Comparison of ENCODE assay signal across 13 cellular contexts in the genomic region with DNA sequence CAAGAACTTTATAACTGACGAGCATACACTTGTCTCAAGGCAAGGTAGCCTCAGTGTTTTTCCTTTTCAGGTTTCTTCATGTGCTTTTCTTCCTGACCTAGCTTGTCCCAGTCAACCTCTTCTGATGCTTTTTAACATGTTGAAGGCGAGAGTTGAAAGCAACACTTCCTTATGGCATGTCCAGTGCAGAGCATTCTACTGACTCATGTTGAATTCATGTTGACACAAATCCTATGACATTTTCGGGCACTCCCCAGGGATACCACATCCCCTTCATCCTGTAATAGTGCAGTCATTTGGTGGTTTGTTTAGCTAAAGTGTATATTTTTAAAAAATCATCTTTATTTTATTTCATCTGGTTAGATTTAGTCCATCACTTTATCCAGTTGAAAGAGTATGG.
A peak's percentile ranks its signal among the peaks of the same experiment; 100 is the strongest.
DNase-seq lines count a peak whose midpoint lies in the region; ATAC-seq and TF ChIP-seq lines count a peak whose summit lies in the region.
"Had no signal": no experiment of that assay in that cellular context is flagged by ENCODE, and none has a peak within 500 bp of the region (broad histone marks: within the 10 kb centered on the region; RNA-seq: fewer than 3 reads in every experiment).

No MANE protein-coding gene starts in this region.

- 49% methylated on average over 3 of the region's 3 CpGs for WGBS in smooth muscle cell (ENCODE audit: low lambda C conversion rate)

- H3F3A ChIP-seq in smooth muscle cell (ENCODE audit: low read depth) = peaks cover 3% of the 10 kb centered on the region

- no peaks in the 10 kb centered on the region for H3K9me3 ChIP-seq in fibroblast of lung (ENCODE audit: control insufficient read depth, insufficient read depth, low read depth, low read length)
- H3K9me3 ChIP-seq in smooth muscle cell (replicated peaks; ENCODE audit: low read depth) = no peaks in the 10 kb centered on the region
- H3K9me3 ChIP-seq: lower lobe of right lung had no signal

- H3K27me3 ChIP-seq in fibroblast of lung (ENCODE audit: control insufficient read depth, insufficient read depth, low read length) = no peaks in the 10 kb centered on the region
- H3K27me3 ChIP-seq in smooth muscle cell (ENCODE audit: low read depth) = no peaks in the 10 kb centered on the region

- H3K36me3 ChIP-seq in fibroblast of lung (ENCODE audit: control insufficient read depth, insufficient read depth, low read length) = no peaks in the 10 kb centered on the region
- H3K36me3 ChIP-seq in smooth muscle cell (ENCODE audit: low read depth) = no peaks in the 10 kb centered on the region
- H3K36me3 ChIP-seq: lower lobe of right lung had no signal

- peak overlapping the region; percentile 54 for H2AFZ ChIP-seq in fibroblast of lung (ENCODE audit: low read length)
- H2AFZ ChIP-seq in smooth muscle cell (ENCODE audit: low read depth) = peak overlapping the region; percentile 8

- TF ChIP-seq CTCF in fibroblast of lung (conservative IDR thresholded peaks at IDR 0.05 in 1 of 2, IDR thresholded peaks at IDR 0.05 in 1 of 2; ENCODE audit: low read depth in 1 of 2, low read length in 2 of 2) (no peak), smooth muscle cell (IDR thresholded peaks at IDR 0.05; ENCODE audit: borderline replicate concordance, insufficient read depth, poor library complexity, severe bottlenecking) (no peak)

- peak; percentile 2 for DNase-seq in DMS53 (lab: John Stamatoyannopoulos, UW)
- no peak for DNase-seq in DMS53 treated with DMSO at 0.1 percent for 48 hours (lab: John Stamatoyannopoulos, UW; ENCODE audit: unreplicated experiment)
- DNase-seq in RPMI7951 (ENCODE audit: low read depth) = peak; percentile 74
- peak; percentile 67 to 91 for DNase-seq in fibroblast of lung (ENCODE audit: low read depth in 2 of 2)
- DNase-seq in smooth muscle cell (lab: John Stamatoyannopoulos, UW; ENCODE audit: unreplicated experiment) = no peak
- DNase-seq in NCI-H1694 treated with DMSO at 0.1 percent for 48 hours (lab: John Stamatoyannopoulos, UW) = no peak
- no peak for DNase-seq in Right ventricle myocardium superior
- DNase-seq: activated CD8-positive, alpha-beta T cell treated with anti-CD3 and anti-CD28 coated beads, Interleukin-2, amount 10 ng/mL, durations not matched to agents 7 days and 5 days; lower lobe of right lung; NCI-H187 treated with DMSO at 0.1 percent for 48 hours had no signal

- H3K9ac ChIP-seq in fibroblast of lung (ENCODE audit: insufficient read depth, low read length) = no peak overlapping the region
- peak overlapping the region; percentile 14 for H3K9ac ChIP-seq in smooth muscle cell (ENCODE audit: low read depth)
- H3K9ac ChIP-seq: KMS-11 had no signal

- intact Hi-C loops in Right ventricle myocardium superior (cut with DNase I) = no loop called here

- H3K27ac ChIP-seq in fibroblast of lung (ENCODE audit: insufficient read depth, low read length) (peak overlapping the region; percentile 78), smooth muscle cell (ENCODE audit: low read depth) (peak overlapping the region; percentile 84)
- H3K27ac ChIP-seq: 22Rv1, KMS-11, lower lobe of right lung had no signal

- H3K4me3 ChIP-seq in fibroblast of lung (replicated peaks in 1 of 4; ENCODE audit: control extremely low read depth in 1 of 4, insufficient read depth in 1 of 4, low read depth in 3 of 4, low read length in 4 of 4) = no peak overlapping the region
- no peak overlapping the region for H3K4me3 ChIP-seq in smooth muscle cell
- H3K4me3 ChIP-seq: lower lobe of right lung had no signal

- H4K20me1 ChIP-seq in fibroblast of lung (ENCODE audit: control insufficient read depth, extremely low read depth, insufficient read depth, low read length) = no peaks in the 10 kb centered on the region
- H4K20me1 ChIP-seq in smooth muscle cell (ENCODE audit: low read depth) = no peaks in the 10 kb centered on the region

- peaks cover 8% of the 10 kb centered on the region for H3K4me1 ChIP-seq in fibroblast of lung (ENCODE audit: control insufficient read depth, extremely low read depth, insufficient read depth, low read length)
- peaks cover 4% of the 10 kb centered on the region for H3K4me1 ChIP-seq in smooth muscle cell (ENCODE audit: low read depth)
- H3K4me1 ChIP-seq: lower lobe of right lung had no signal

- peak overlapping the region; percentile 48 for H3K4me2 ChIP-seq in fibroblast of lung (ENCODE audit: extremely low read depth, insufficient read depth, low read length)
- peak overlapping the region; percentile 63 for H3K4me2 ChIP-seq in smooth muscle cell
- H3K4me2 ChIP-seq: KMS-11 had no signal

- ATAC-seq in HG03442 (IDR thresholded peaks at IDR 0.05; ENCODE audit: unreplicated experiment) (no peak), Right ventricle myocardium superior (ENCODE audit: poor library complexity) (no peak)
- ATAC-seq: activated CD8-positive, alpha-beta T cell treated with anti-CD3 and anti-CD28 coated beads, Interleukin-2, amount 10 ng/mL, durations not matched to agents 7 days and 5 days; lower lobe of right lung had no signal

- H3K79me2 ChIP-seq in fibroblast of lung (ENCODE audit: control insufficient read depth, insufficient read depth, low read length) (no peaks in the 10 kb centered on the region), smooth muscle cell (ENCODE audit: low read depth) (no peaks in the 10 kb centered on the region)

Comparison
In these comparisons a context has a peak if more than half of its experiments do, and no peak if none do; other contexts are left out.
1. DNase-seq: peak in DMS53 (single experiment), RPMI7951 (single experiment) and fibroblast of lung (2 of 2); none in DMS53 treated with DMSO at 0.1 percent for 48 hours (single experiment), smooth muscle cell (single experiment), NCI-H1694 treated with DMSO at 0.1 percent for 48 hours (single experiment) and Right ventricle myocardium superior (single experiment).